14 cellular contexts compared by ENCODE assay signal in the genomic region with DNA sequence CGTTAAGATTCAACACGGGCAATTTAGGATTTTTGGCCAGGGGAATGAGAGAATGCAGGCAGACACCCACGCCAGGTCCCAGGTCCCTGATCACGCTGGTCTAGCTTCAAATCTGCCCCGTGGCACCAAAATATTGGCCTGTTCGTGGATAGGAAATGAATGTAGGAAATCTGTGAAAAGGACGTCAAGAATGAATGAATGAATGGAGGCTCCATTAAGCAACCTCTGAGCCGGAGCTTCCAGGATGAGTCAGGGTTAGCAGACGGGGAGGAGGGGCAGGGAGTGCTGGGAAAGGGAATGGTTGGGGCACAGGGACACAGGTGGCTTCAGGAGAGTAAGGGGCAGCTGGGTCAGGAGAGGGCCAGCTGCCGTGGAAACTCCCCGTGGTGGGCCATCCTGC. TPM values are rescaled to one million over a fixed set of nuclear protein-coding genes. Genes with fewer than 3 reads are reported as not detected.
DNase-seq lines count a peak whose midpoint lies in the region; ATAC-seq and TF ChIP-seq lines count a peak whose summit lies in the region.
"Had no signal": no experiment of that assay in that cellular context is flagged by ENCODE, and none has a peak within 500 bp of the region (broad histone marks: within the 10 kb centered on the region; RNA-seq: fewer than 3 reads in every experiment).

No MANE protein-coding gene starts in this region.

- H3K9me3 Mint-ChIP-seq in MCF 10A (ENCODE audit: unreplicated experiment): no peaks in the 10 kb centered on the region
- no peaks in the 10 kb centered on the region for H3K9me3 Mint-ChIP-seq in naive thymus-derived CD4-positive, alpha-beta T cell
- H3K9me3 Mint-ChIP-seq: naive thymus-derived CD8-positive, alpha-beta T cell had no signal

- H3K4me3 ChIP-seq in breast epithelium: no peak overlapping the region
- no peak overlapping the region for H3K4me3 ChIP-seq in fibroblast of villous mesenchyme (ENCODE audit: low read depth, low read length)
- no peak overlapping the region for H3K4me3 ChIP-seq in naive thymus-derived CD4-positive, alpha-beta T cell (ENCODE audit: low read length)
- no peak overlapping the region for H3K4me3 ChIP-seq in tibial nerve
- H3K4me3 ChIP-seq: tibial artery had no signal

- H3K36me3 Mint-ChIP-seq in MCF 10A (ENCODE audit: insufficient read depth, unreplicated experiment): no peaks in the 10 kb centered on the region
- H3K36me3 Mint-ChIP-seq in naive thymus-derived CD4-positive, alpha-beta T cell: no peaks in the 10 kb centered on the region

- WGBS in tibial nerve, 2 donors: 53 to 56% methylated on average over 11 of the region's 11 CpGs

- no TSS peak for BruUV-seq in MCF 10A (replicated peaks; lab: Mats Ljungman, UMichigan)

- POLR2A ChIA-PET in MCF 10A (lab: Yijun Ruan, JAX): interaction anchor here (0.9 to 1.5 kb wide), 3 partner anchors 11 to 40 kb away, joined by 3 to 7 read pairs (median 4); no protein-coding TSS in a partner anchor
- POLR2A ChIA-PET in naive thymus-derived CD4-positive, alpha-beta T cell (lab: Charles Lee): no interaction called here

- peaks cover 6% of the 10 kb centered on the region for H3K4me1 Mint-ChIP-seq in MCF 10A (ENCODE audit: insufficient read depth, unreplicated experiment)
- peaks cover 0 to 5% (median 2%) of the 10 kb centered on the region in 7 donors for H3K4me1 Mint-ChIP-seq in naive thymus-derived CD4-positive, alpha-beta T cell

- H3K9me3 ChIP-seq in breast epithelium (no peaks in the 10 kb centered on the region), tibial nerve (no peaks in the 10 kb centered on the region)
- H3K9me3 ChIP-seq in naive thymus-derived CD4-positive, alpha-beta T cell (ENCODE audit: control insufficient read depth in 2 of 3, low read length in 3 of 3): no peaks in the 10 kb centered on the region
- H3K9me3 ChIP-seq: tibial artery had no signal

- no peak for TF ChIP-seq EP300 in tibial nerve (IDR thresholded peaks at IDR 0.05)

- H3K27me3 Mint-ChIP-seq in MCF 10A (ENCODE audit: insufficient read depth, unreplicated experiment): peaks cover 7% of the 10 kb centered on the region
- H3K27me3 Mint-ChIP-seq in naive thymus-derived CD4-positive, alpha-beta T cell: peaks cover 0 to 15% (median 7%) of the 10 kb centered on the region in 5 donors

- no peak for TF ChIP-seq POLR2A in breast epithelium (IDR thresholded peaks at IDR 0.05)
- no peak for TF ChIP-seq POLR2A in tibial nerve (IDR thresholded peaks at IDR 0.05)

- no peak overlapping the region for H3K27ac Mint-ChIP-seq in MCF 10A (ENCODE audit: low read depth, unreplicated experiment)
- H3K27ac Mint-ChIP-seq in naive thymus-derived CD4-positive, alpha-beta T cell: peak overlapping the region in 1 of 9 donors; percentile 59
- H3K27ac Mint-ChIP-seq: naive thymus-derived CD8-positive, alpha-beta T cell had no signal

- DNase-seq in MCF 10A (ENCODE audit: unreplicated experiment) (peak; percentile 87), breast epithelium (ENCODE audit: low spot score in 2 of 2) (no peak), fibroblast of villous mesenchyme (ENCODE audit: low read depth) (peak; percentile 75), SW 1271 (lab: John Stamatoyannopoulos, UW) (no peak), tibial nerve (ENCODE audit: low spot score in 2 of 2) (no peak), AML-193 (lab: John Stamatoyannopoulos, UW) (no peak)
- no peak for DNase-seq in naive thymus-derived CD4-positive, alpha-beta T cell
- DNase-seq: activated CD4-positive, alpha-beta T cell treated with anti-CD3 and anti-CD28 coated beads, Interleukin-2, amount 50 U/mL, for 4 hours; anterior cingulate cortex; hypothalamus; MM.1S; naive thymus-derived CD8-positive, alpha-beta T cell; tibial artery had no signal

- H3K4me1 ChIP-seq in breast epithelium: no peaks in the 10 kb centered on the region
- H3K4me1 ChIP-seq in naive thymus-derived CD4-positive, alpha-beta T cell (ENCODE audit: control insufficient read depth in 2 of 2, insufficient read depth in 2 of 2, low read length in 2 of 2): no peaks in the 10 kb centered on the region
- peaks cover 0 to 10% (median 0%) of the 10 kb centered on the region in 4 donors for H3K4me1 ChIP-seq in tibial nerve
- H3K4me1 ChIP-seq: tibial artery had no signal

- H3K27ac ChIP-seq in breast epithelium: no peak overlapping the region
- H3K27ac ChIP-seq in naive thymus-derived CD4-positive, alpha-beta T cell (ENCODE audit: low read depth, low read length): no peak overlapping the region
- no peak overlapping the region for H3K27ac ChIP-seq in tibial nerve
- H3K27ac ChIP-seq: tibial artery had no signal

- CTCF ChIA-PET in MCF 10A (lab: Yijun Ruan, JAX): interaction anchor here (0.7 to 1.2 kb wide), 3 partner anchors 49 to 265 kb away, joined by 3 to 5 read pairs (median 3); no protein-coding TSS in a partner anchor
- CTCF ChIA-PET in naive thymus-derived CD4-positive, alpha-beta T cell (lab: Charles Lee): no interaction called here

- intact Hi-C loops in MCF 10A (cut with micrococcal nuclease): no loop called here
- intact Hi-C loops in breast epithelium (cut with DNase I; ENCODE audit: low total_unique reads): no loop called here
- intact Hi-C loops in naive thymus-derived CD4-positive, alpha-beta T cell (cut with micrococcal nuclease): no loop called here

- no peaks in the 10 kb centered on the region for H3K27me3 ChIP-seq in breast epithelium
- no peaks in the 10 kb centered on the region for H3K27me3 ChIP-seq in naive thymus-derived CD4-positive, alpha-beta T cell (ENCODE audit: control insufficient read depth in 2 of 2, insufficient read depth in 2 of 2, low read length in 2 of 2)
- H3K27me3 ChIP-seq in tibial nerve: peaks cover 0 to 81% of the 10 kb centered on the region in 2 donors

- peak; percentile 58 for ATAC-seq in SK-N-SH treated with all-trans-retinoic acid at 6 μM for 48 hours
- ATAC-seq in naive thymus-derived CD4-positive, alpha-beta T cell: no peak
- ATAC-seq: naive thymus-derived CD8-positive, alpha-beta T cell had no signal

- no peak overlapping the region for H3K4me3 Mint-ChIP-seq in MCF 10A (ENCODE audit: unreplicated experiment)
- no peak overlapping the region for H3K4me3 Mint-ChIP-seq in naive thymus-derived CD4-positive, alpha-beta T cell
- H3K4me3 Mint-ChIP-seq: naive thymus-derived CD8-positive, alpha-beta T cell had no signal

- no peaks in the 10 kb centered on the region for H3K36me3 ChIP-seq in breast epithelium
- H3K36me3 ChIP-seq in naive thymus-derived CD4-positive, alpha-beta T cell (ENCODE audit: control insufficient read depth in 2 of 3, insufficient read depth in 3 of 3, low read length in 3 of 3): no peaks in the 10 kb centered on the region
- H3K36me3 ChIP-seq in tibial nerve: no peaks in the 10 kb centered on the region
- H3K36me3 ChIP-seq: tibial artery had no signal

- TF ChIP-seq CTCF in MCF 10A (IDR thresholded peaks at IDR 0.05; ENCODE audit: unreplicated experiment): no peak
- TF ChIP-seq CTCF in breast epithelium (IDR thresholded peaks at IDR 0.05): no peak
- no peak for TF ChIP-seq CTCF in fibroblast of villous mesenchyme (IDR thresholded peaks at IDR 0.05; ENCODE audit: insufficient read depth, low read depth, low read length)
- TF ChIP-seq CTCF in tibial nerve (IDR thresholded peaks at IDR 0.05): no peak

TF ChIP-seq in SK-N-SH treated with all-trans-retinoic acid at 6 μM for 48 hours, 23 proteins besides CTCF, POLR2A, EP300 and RAD21:
- TF ChIP-seq ZFP30 (CRISPR knock-in tag; IDR thresholded peaks at IDR 0.05): no peak
- TF ChIP-seq OSR1 (CRISPR knock-in tag; IDR thresholded peaks at IDR 0.05): no peak
- TF ChIP-seq, protein P1, sequence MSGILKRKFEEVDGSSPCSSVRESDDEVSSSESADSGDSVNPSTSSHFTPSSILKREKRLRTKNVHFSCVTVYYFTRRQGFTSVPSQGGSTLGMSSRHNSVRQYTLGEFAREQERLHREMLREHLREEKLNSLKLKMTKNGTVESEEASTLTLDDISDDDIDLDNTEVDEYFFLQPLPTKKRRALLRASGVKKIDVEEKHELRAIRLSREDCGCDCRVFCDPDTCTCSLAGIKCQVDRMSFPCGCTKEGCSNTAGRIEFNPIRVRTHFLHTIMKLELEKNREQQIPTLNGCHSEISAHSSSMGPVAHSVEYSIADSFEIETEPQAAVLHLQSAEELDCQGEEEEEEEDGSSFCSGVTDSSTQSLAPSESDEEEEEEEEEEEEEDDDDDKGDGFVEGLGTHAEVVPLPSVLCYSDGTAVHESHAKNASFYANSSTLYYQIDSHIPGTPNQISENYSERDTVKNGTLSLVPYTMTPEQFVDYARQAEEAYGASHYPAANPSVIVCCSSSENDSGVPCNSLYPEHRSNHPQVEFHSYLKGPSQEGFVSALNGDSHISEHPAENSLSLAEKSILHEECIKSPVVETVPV (CRISPR knock-in tag; IDR thresholded peaks at IDR 0.05): no peak
- TF ChIP-seq ZNF8 (CRISPR knock-in tag; IDR thresholded peaks at IDR 0.05): no peak

RNA-seq across cellular contexts. Expression of gene SULT2B1, which starts 4.2 kb away (rescaled TPM):
- not detected in 2 replicates for total RNA-seq in MCF 10A (2022)
- 1 to 10 TPM in 2 of 3 donors, not detected in 1; 5.6 to 7.5 TPM for total RNA-seq in breast epithelium
- total RNA-seq in fibroblast of villous mesenchyme: under 0.01 TPM in 1 of 2 replicates, not detected in the other
- not detected for total RNA-seq in naive thymus-derived CD4-positive, alpha-beta T cell
- under 1 TPM in 1 of 2 donors, not detected in 1; 0.41 TPM for polyA plus RNA-seq in naive thymus-derived CD4-positive, alpha-beta T cell
- total RNA-seq in tibial nerve: not detected
- total RNA-seq: naive thymus-derived CD8-positive, alpha-beta T cell had no signal

RNA-seq across cellular contexts. Expression of gene LMTK3, which starts 44.5 kb away (rescaled TPM):
- total RNA-seq in MCF 10A (2022): 0.37 and 0.47 TPM in 2 replicates
- 1 to 10 TPM in 2 of 3 donors, not detected in 1; 1.3 to 2.9 TPM for total RNA-seq in breast epithelium
- total RNA-seq in fibroblast of villous mesenchyme: 0.32 and 0.43 TPM in 2 replicates
- total RNA-seq in naive thymus-derived CD4-positive, alpha-beta T cell: 10 to 100 TPM in 4 of 5 experiments, 1 to 10 TPM in 1; 5.3 to 21.4 (median 19.2) TPM
- polyA plus RNA-seq in naive thymus-derived CD4-positive, alpha-beta T cell: under 1 TPM in 1 of 2 donors, not detected in 1; 0.03 TPM
- 1 to 10 TPM in 1 of 4 donors, under 1 TPM in 2, not detected in 1; under 0.01 to 1.8 (median 0.59) TPM for total RNA-seq in tibial nerve

RNA-seq across cellular contexts. Expression of gene SPACA4, which starts 50.4 kb away (rescaled TPM):
- total RNA-seq in MCF 10A (2022): not detected in 2 replicates
- not detected for total RNA-seq in breast epithelium
- not detected in 2 replicates for total RNA-seq in fibroblast of villous mesenchyme
- total RNA-seq in naive thymus-derived CD4-positive, alpha-beta T cell: not detected
- not detected for polyA plus RNA-seq in naive thymus-derived CD4-positive, alpha-beta T cell
- not detected for total RNA-seq in tibial nerve
- total RNA-seq: naive thymus-derived CD8-positive, alpha-beta T cell had no signal
- polyA plus RNA-seq: naive thymus-derived CD8-positive, alpha-beta T cell had no signal

RNA-seq across cellular contexts. Expression of gene FAM83E, which starts 58.7 kb away (rescaled TPM):
- total RNA-seq in MCF 10A (2022): 0.89 and 2.8 TPM in 2 replicates
- total RNA-seq in breast epithelium: 1 to 10 TPM in 2 of 3 donors, not detected in 1; 3.3 to 5.6 TPM
- 0.32 and 1.3 TPM in 2 replicates for total RNA-seq in fibroblast of villous mesenchyme
- 1 to 10 TPM in 3 of 5 experiments, under 1 TPM in 1, not detected in 1; 0.80 to 3.7 (median 2.9) TPM for total RNA-seq in naive thymus-derived CD4-positive, alpha-beta T cell
- under 1 TPM in 1 of 2 donors, not detected in 1; 0.66 TPM for polyA plus RNA-seq in naive thymus-derived CD4-positive, alpha-beta T cell
- total RNA-seq in tibial nerve: not detected
- polyA plus RNA-seq: naive thymus-derived CD8-positive, alpha-beta T cell had no signal

Comparison
In these comparisons a context has a peak if more than half of its experiments do, and no peak if none do; other contexts are left out.
1. DNase-seq: peak in MCF 10A (single experiment) and fibroblast of villous mesenchyme (single experiment); none in breast epithelium (0 of 2), SW 1271 (0 of 2), naive thymus-derived CD4-positive, alpha-beta T cell (0 of 9), tibial nerve (0 of 2) and AML-193 (0 of 2).